ENCODE assay signal across 10 cellular contexts in genomic region chr11:63920870-63921417, GRCh38. TPM values are rescaled to one million over a fixed set of nuclear protein-coding genes. Genes with fewer than 3 reads are reported as not detected.
DNase-seq lines count a peak whose midpoint lies in the region; ATAC-seq and TF ChIP-seq lines count a peak whose summit lies in the region.
"Had no signal": no experiment of that assay in that cellular context is flagged by ENCODE, and none has a peak within 500 bp of the region (broad histone marks: within the 10 kb centered on the region; RNA-seq: fewer than 3 reads in every experiment).

No MANE protein-coding gene starts in this region.

- H3K36me3 ChIP-seq in heart left ventricle, result no peaks in the 10 kb centered on the region
- H3K36me3 ChIP-seq in upper lobe of left lung, result no peaks in the 10 kb centered on the region

- no peaks in the 10 kb centered on the region for H3K9me3 ChIP-seq in heart left ventricle
- no peaks in the 10 kb centered on the region for H3K9me3 ChIP-seq in upper lobe of left lung

- WGBS in heart left ventricle, 4 donors, result 28 to 42% (median 33%) methylated on average over 10 to 15 of the region's 15 CpGs
- WGBS in upper lobe of left lung, 2 donors, result 49 to 67% methylated on average over 1 to 7 of the region's 15 CpGs

- H3K4me1 ChIP-seq in heart left ventricle, result peaks cover 6 to 51% (median 46%) of the 10 kb centered on the region in 12 donors
- peaks cover 39 to 52% (median 44%) of the 10 kb centered on the region in 4 donors for H3K4me1 ChIP-seq in upper lobe of left lung

- ATAC-seq in heart left ventricle, result no peak
- ATAC-seq in Right ventricle myocardium inferior, result no peak
- no peak for ATAC-seq in activated naive CD8-positive, alpha-beta T cell treated with anti-CD3 and anti-CD28 coated beads, Interleukin-2, amount 50 U/mL, for 24 hours
- ATAC-seq in upper lobe of left lung (ENCODE audit: low FRiP score in 2 of 2), result no peak
- ATAC-seq in GM21737 (IDR thresholded peaks at IDR 0.05; ENCODE audit: unreplicated experiment), result no peak

- peaks cover 0 to 17% (median 0%) of the 10 kb centered on the region in 9 donors for H3K27me3 ChIP-seq in heart left ventricle
- peaks cover 0 to 14% (median 0%) of the 10 kb centered on the region in 4 donors for H3K27me3 ChIP-seq in upper lobe of left lung

- no peak for TF ChIP-seq EP300 in upper lobe of left lung (IDR thresholded peaks at IDR 0.05)

- no peak for TF ChIP-seq POLR2A in heart left ventricle (IDR thresholded peaks at IDR 0.05)
- TF ChIP-seq POLR2A in upper lobe of left lung (IDR thresholded peaks at IDR 0.05), result no peak

- H3K4me3 ChIP-seq in heart left ventricle (peak overlapping the region in 2 of 12 donors; percentile 12 to 20), upper lobe of left lung (no peak overlapping the region)
- H3K4me3 ChIP-seq: SK-N-MC had no signal

- intact Hi-C loops in heart left ventricle (cut with DNase I), result no loop called here
- intact Hi-C loops in Right ventricle myocardium inferior (cut with DNase I), result loop anchor here (1.0 kb wide), 1 partner anchor 47 kb away; no protein-coding TSS in a partner anchor

- H3K27ac ChIP-seq in heart left ventricle, result peak overlapping the region in 11 of 12 donors; percentile 47 to 99 (median 93)
- peak overlapping the region in 2 of 4 donors; percentile 11 to 23 for H3K27ac ChIP-seq in upper lobe of left lung
- H3K27ac ChIP-seq: SK-N-MC had no signal

- peaks cover 10% of the 10 kb centered on the region for H3K27me3 Mint-ChIP-seq in activated naive CD8-positive, alpha-beta T cell treated with anti-CD3 and anti-CD28 coated beads, Interleukin-2, amount 50 U/mL, for 24 hours

- TF ChIP-seq CTCF in heart left ventricle (IDR thresholded peaks at IDR 0.05) (peak; percentile 33 to 64 (median 50)), upper lobe of left lung (IDR thresholded peaks at IDR 0.05) (peak in 5 of 6 experiments; percentile 42 to 52 (median 48))

- DNase-seq in heart left ventricle (peak in 1 of 5 donors; percentile 54), Right ventricle myocardium inferior (ENCODE audit: missing footprints) (no peak), iPS-NIHi7 (ENCODE audit: extremely low spot score) (peak; percentile 83), upper lobe of left lung (peak in 1 of 2 donors; percentile 32), SHP77 treated with DMSO at 0.1 percent for 48 hours (lab: John Stamatoyannopoulos, UW) (no peak), NCI-H2107 (lab: John Stamatoyannopoulos, UW) (no peak)
- DNase-seq in activated naive CD8-positive, alpha-beta T cell treated with anti-CD3 and anti-CD28 coated beads, Interleukin-2, amount 50 U/mL, for 24 hours, result peak; percentile 66
- DNase-seq: DND-41 had no signal

- H3K9me3 Mint-ChIP-seq in activated naive CD8-positive, alpha-beta T cell treated with anti-CD3 and anti-CD28 coated beads, Interleukin-2, amount 50 U/mL, for 24 hours, result no peaks in the 10 kb centered on the region

- no peak overlapping the region for H3K4me3 Mint-ChIP-seq in activated naive CD8-positive, alpha-beta T cell treated with anti-CD3 and anti-CD28 coated beads, Interleukin-2, amount 50 U/mL, for 24 hours

- no peak overlapping the region for H3K27ac Mint-ChIP-seq in activated naive CD8-positive, alpha-beta T cell treated with anti-CD3 and anti-CD28 coated beads, Interleukin-2, amount 50 U/mL, for 24 hours

- peaks cover 13% of the 10 kb centered on the region for H3K4me1 Mint-ChIP-seq in activated naive CD8-positive, alpha-beta T cell treated with anti-CD3 and anti-CD28 coated beads, Interleukin-2, amount 50 U/mL, for 24 hours

- no peaks in the 10 kb centered on the region for H3K36me3 Mint-ChIP-seq in activated naive CD8-positive, alpha-beta T cell treated with anti-CD3 and anti-CD28 coated beads, Interleukin-2, amount 50 U/mL, for 24 hours (ENCODE audit: low read depth)

RNA-seq across cellular contexts. Expression of gene RCOR2, which starts 4.0 kb away (rescaled TPM):
- total RNA-seq in heart left ventricle (1 to 10 TPM; 1.9 to 5.7 (median 4.2) TPM), Right ventricle myocardium inferior (11.1 TPM), upper lobe of left lung (under 1 TPM in 2 of 6 donors, not detected in 4; 0.14 to 0.40 TPM)
- 1 to 10 TPM; 3.8 to 4.8 TPM for polyA plus RNA-seq in heart left ventricle

RNA-seq across cellular contexts. Expression of gene NAA40, which starts 17.9 kb away (rescaled TPM):
- total RNA-seq in heart left ventricle (10 to 100 TPM in 8 of 9 donors, 1 to 10 TPM in 1; 9.7 to 26.1 (median 18.8) TPM), Right ventricle myocardium inferior (18.7 TPM), upper lobe of left lung (10 to 100 TPM in 5 of 6 donors, 1 to 10 TPM in 1; 7.8 to 41.9 (median 16.5) TPM)
- 10 to 100 TPM; 19.6 to 19.9 TPM for polyA plus RNA-seq in heart left ventricle

RNA-seq across cellular contexts. Expression of gene COX8A, which starts 53.5 kb away (rescaled TPM):
- total RNA-seq in heart left ventricle (1,000 to 10,000 TPM in 4 of 9 donors, 100 to 1,000 TPM in 5; 673 to 1,925 (median 988) TPM), Right ventricle myocardium inferior (1,159 TPM), upper lobe of left lung (100 to 1,000 TPM; 184 to 510 (median 271) TPM)
- polyA plus RNA-seq in heart left ventricle, result 1,000 to 10,000 TPM; 2,141 to 2,448 TPM

Comparison
In these comparisons a context has a peak if more than half of its experiments do, and no peak if none do; other contexts are left out.
1. DNase-seq: peak in activated naive CD8-positive, alpha-beta T cell treated with anti-CD3 and anti-CD28 coated beads, Interleukin-2, amount 50 U/mL, for 24 hours (single experiment) and iPS-NIHi7 (single experiment); none in Right ventricle myocardium inferior (single experiment), SHP77 treated with DMSO at 0.1 percent for 48 hours (single experiment) and NCI-H2107 (single experiment).